11 cellular contexts compared by ENCODE assay signal in genomic region chr12:64080319-64081008, GRCh38.
A peak's percentile ranks its signal among the peaks of the same experiment; 100 is the strongest.
DNase-seq lines count a peak whose midpoint lies in the region; ATAC-seq and TF ChIP-seq lines count a peak whose summit lies in the region.
"Had no signal": no experiment of that assay in that cellular context is flagged by ENCODE, and none has a peak within 500 bp of the region (broad histone marks: within the 10 kb centered on the region; RNA-seq: fewer than 3 reads in every experiment).

No MANE protein-coding gene starts in this region.

- H3K27me3 ChIP-seq in esophagus squamous epithelium (no peaks in the 10 kb centered on the region), mucosa of rectum (ENCODE audit: control insufficient read depth in 2 of 2, insufficient read depth in 2 of 2, low read length in 2 of 2) (no peaks in the 10 kb centered on the region)

- no peak for TF ChIP-seq CTCF in esophagus squamous epithelium (IDR thresholded peaks at IDR 0.05)

- H3K9me3 ChIP-seq in esophagus squamous epithelium (no peaks in the 10 kb centered on the region), mucosa of rectum (ENCODE audit: control insufficient read depth in 2 of 2, low read length in 2 of 2) (no peaks in the 10 kb centered on the region)

- H3K27ac ChIP-seq in esophagus squamous epithelium = peak overlapping the region in 3 of 4 donors; percentile 56 to 70 (median 57)
- H3K27ac ChIP-seq in mucosa of rectum (ENCODE audit: low read depth in 2 of 2, low read length in 2 of 2) = peak overlapping the region; percentile 40 to 68

- H3K4me3 ChIP-seq in esophagus squamous epithelium (no peak overlapping the region), mucosa of rectum (ENCODE audit: low read length in 2 of 2) (peak overlapping the region; percentile 27 to 28)

- peak overlapping the region in 1 of 2 donors; percentile 19 for H3K9ac ChIP-seq in mucosa of rectum (ENCODE audit: low read depth in 1 of 2, low read length in 2 of 2)

- DNase-seq in COLO668 (lab: John Stamatoyannopoulos, UW; ENCODE audit: unreplicated experiment) (peak; percentile 35), NCI-H345 treated with DMSO at 0.1 percent for 48 hours (lab: John Stamatoyannopoulos, UW; ENCODE audit: unreplicated experiment) (peak; percentile 31), esophagus squamous epithelium (lab: John Stamatoyannopoulos, UW) (no peak), medulla oblongata (ENCODE audit: extremely low spot score) (no peak), KG1 (lab: John Stamatoyannopoulos, UW) (no peak)
- DNase-seq in activated CD4-positive, alpha-beta T cell treated with anti-CD3 and anti-CD28 coated beads for 4 hours = no peak
- DNase-seq: activated B cell treated with CpG ODN at 0.5 μM for 24 hours, NCI-H2107, SHP77 treated with DMSO at 0.1 percent for 48 hours had no signal

- peaks cover 0 to 7% (median 0%) of the 10 kb centered on the region in 3 donors for H3K36me3 ChIP-seq in esophagus squamous epithelium
- peaks cover 0 to 2% of the 10 kb centered on the region in 2 donors for H3K36me3 ChIP-seq in mucosa of rectum (ENCODE audit: control insufficient read depth in 2 of 2, insufficient read depth in 2 of 2, low read length in 2 of 2)

- TF ChIP-seq POLR2A in esophagus squamous epithelium (IDR thresholded peaks at IDR 0.05) (no peak), GM18505 (IDR thresholded peaks at IDR 0.05; ENCODE audit: borderline replicate concordance, extremely low read depth, insufficient read depth, insufficient read length) (no peak)

- no peak for ATAC-seq in GM18505 (IDR thresholded peaks at IDR 0.05; ENCODE audit: unreplicated experiment)

- H3K4me1 ChIP-seq in esophagus squamous epithelium = peaks cover 7 to 47% (median 17%) of the 10 kb centered on the region in 3 donors
- H3K4me1 ChIP-seq in mucosa of rectum (ENCODE audit: control insufficient read depth in 2 of 2, insufficient read depth in 2 of 2, low read length in 2 of 2) = peaks cover 11 to 35% of the 10 kb centered on the region in 2 donors

- intact Hi-C loops in esophagus squamous epithelium (cut with DNase I) = no loop called here

- WGBS in esophagus squamous epithelium, 2 donors = 38 to 41% methylated on average over 7 of the region's 7 CpGs

Comparison
In these comparisons a context has a peak if more than half of its experiments do, and no peak if none do; other contexts are left out.
1. DNase-seq: peak in COLO668 (single experiment) and NCI-H345 treated with DMSO at 0.1 percent for 48 hours (single experiment); none in esophagus squamous epithelium (single experiment), medulla oblongata (single experiment), activated CD4-positive, alpha-beta T cell treated with anti-CD3 and anti-CD28 coated beads for 4 hours (0 of 2) and KG1 (single experiment).
2. H3K4me3 ChIP-seq: peak in mucosa of rectum (2 of 2); none in esophagus squamous epithelium (0 of 4).